ENCODE assay signal across 21 cellular contexts in genomic region chr5:33639478-33639877, GRCh38.
"Had no signal": no experiment of that assay in that cellular context is flagged by ENCODE, and none has a peak within 500 bp of the region (broad histone marks: within the 10 kb centered on the region; RNA-seq: fewer than 3 reads in every experiment).

No MANE protein-coding gene starts in this region.

- ATAC-seq: SK-N-SH treated with all-trans-retinoic acid at 6 μM for 48 hours had no signal

- H3K4me1 ChIP-seq: SJCRH30 had no signal

- DNase-seq: KBM-7, MV-4-11, NCI-H1048, NCI-H1105, NCI-H1436, NCI-H187, NCI-H2029, NCI-H2081 treated with DMSO at 0.1 percent for 48 hours, NCI-H2171, NCI-H226, NCI-H446, NCI-H510A, NCI-H524 treated with DMSO at 0.1 percent for 48 hours, NCI-H69, NCI-H774, RPMI8226, SHP77 treated with DMSO at 0.1 percent for 48 hours, SJCRH30 had no signal

- H3K27ac ChIP-seq: HL-60, SJCRH30 had no signal

- H3K27me3 ChIP-seq: SJCRH30 had no signal

- H3K4me3 ChIP-seq: SJCRH30 had no signal

- FAIRE-seq: RCC 7860 had no signal
